11 cellular contexts compared by ENCODE assay signal in genomic region chr17:17960500-17961050, GRCh38. TPM values are rescaled to one million over a fixed set of nuclear protein-coding genes. Genes with fewer than 3 reads are reported as not detected.
DNase-seq lines count a peak whose midpoint lies in the region; ATAC-seq, FAIRE-seq and TF ChIP-seq lines count a peak whose summit lies in the region.
"Had no signal": no experiment of that assay in that cellular context is flagged by ENCODE, and none has a peak within 500 bp of the region (broad histone marks: within the 10 kb centered on the region; RNA-seq: fewer than 3 reads in every experiment).

No MANE protein-coding gene starts in this region.

- in situ Hi-C loops in K562 (cut with MboI), result no loop called here

- TF ChIP-seq EP300 in K562 (IDR thresholded peaks at IDR 0.05; ENCODE audit: low read length), result no peak

- no peak for DNase-seq in left ventricle myocardium inferior
- no peak for DNase-seq in left ventricle myocardium superior
- no peak for DNase-seq in K562 (ENCODE audit: extremely low read depth in 1 of 4, low spot score in 3 of 4)
- DNase-seq in vagina (ENCODE audit: extremely low spot score in 2 of 2), result no peak
- DNase-seq in stimulated activated CD4-positive, alpha-beta T cell treated with anti-CD3 and anti-CD28 coated beads, Interleukin-4, amount 100 ng/mL, for 1 hour, result no peak
- DNase-seq: BE2C, naive B cell had no signal

- TF ChIP-seq CTCF in left ventricle myocardium inferior (IDR thresholded peaks at IDR 0.05; ENCODE audit: borderline replicate concordance) (no peak), K562 (IDR thresholded peaks at IDR 0.05 in 2 of 3, conservative IDR thresholded peaks at IDR 0.05 in 1 of 3; ENCODE audit: insufficient read depth in 2 of 3, low read depth in 1 of 3, low read length in 3 of 3) (no peak), vagina (IDR thresholded peaks at IDR 0.05) (no peak)

- H3K4me2 ChIP-seq in K562 (ENCODE audit: insufficient read depth, low read length), result no peak overlapping the region

- no peak for FAIRE-seq in K562 (lab: Jason Lieb, UNC)

- intact Hi-C loops in left ventricle myocardium inferior (cut with micrococcal nuclease), result no loop called here
- intact Hi-C loops in left ventricle myocardium superior (cut with micrococcal nuclease), result no loop called here
- intact Hi-C loops in K562 (cut with micrococcal nuclease), result no loop called here
- intact Hi-C loops in vagina (cut with DNase I), result no loop called here

- H3K9ac ChIP-seq in K562 (ENCODE audit: insufficient read depth in 1 of 2, low read depth in 2 of 2, low read length in 2 of 2), result no peak overlapping the region

- H3K4me3 ChIP-seq in left ventricle myocardium inferior (no peak overlapping the region), K562 (no peak overlapping the region), muscle layer of duodenum (ENCODE audit: low read depth in 1 of 2, low read length in 2 of 2) (peak overlapping the region in 1 of 2 donors; percentile 52), vagina (no peak overlapping the region)
- H3K4me3 ChIP-seq: suprapubic skin had no signal

- ATAC-seq in left ventricle myocardium superior (no peak), K562 (no peak), HG03097 (IDR thresholded peaks at IDR 0.05; ENCODE audit: low FRiP score, unreplicated experiment) (no peak), HG03196 (IDR thresholded peaks at IDR 0.05; ENCODE audit: unreplicated experiment) (no peak)

- peaks cover 82% of the 10 kb centered on the region for H3K4me1 ChIP-seq in left ventricle myocardium inferior
- H3K4me1 ChIP-seq in K562 (replicated peaks in 1 of 2; ENCODE audit: control insufficient read depth in 2 of 2, insufficient read depth in 2 of 2, low read length in 2 of 2), result peaks cover 7 to 8% of the 10 kb centered on the region in 2 experiments; a peak in 3 of 5 replicates
- H3K4me1 ChIP-seq in muscle layer of duodenum (ENCODE audit: control insufficient read depth in 1 of 2, insufficient read depth in 2 of 2, low read length in 2 of 2), result peaks cover 18 to 27% of the 10 kb centered on the region in 2 donors
- H3K4me1 ChIP-seq in vagina, result peaks cover 68% of the 10 kb centered on the region

- H3K9me1 ChIP-seq in K562 (ENCODE audit: control insufficient read depth, insufficient read depth, low read length), result no peaks in the 10 kb centered on the region

- CTCF ChIA-PET in K562 (lab: Yijun Ruan, JAX; ENCODE audit: low intra/inter-chr PET ratio), result no interaction called here

- POLR2A ChIA-PET in K562 (lab: Yijun Ruan, JAX), result interaction anchor here (0.8 kb wide), 1 partner anchor 15 kb away, joined by 3 read pairs; no protein-coding TSS in a partner anchor

- no peak for TF ChIP-seq RAD21 in K562 (CRISPR knock-in tag; conservative IDR thresholded peaks at IDR 0.05 in 1 of 2, IDR thresholded peaks at IDR 0.05 in 1 of 2)

- TF ChIP-seq POLR2A in K562 (conservative IDR thresholded peaks at IDR 0.05) (no peak), vagina (IDR thresholded peaks at IDR 0.05) (no peak)

- no peaks in the 10 kb centered on the region for H3K79me2 ChIP-seq in K562 (ENCODE audit: control insufficient read depth, insufficient read depth, low read length)

- H3K9me3 ChIP-seq in left ventricle myocardium inferior (replicated peaks), result no peaks in the 10 kb centered on the region
- no peaks in the 10 kb centered on the region for H3K9me3 ChIP-seq in K562 (replicated peaks; ENCODE audit: control insufficient read depth, insufficient read depth, low read depth, low read length)
- H3K9me3 ChIP-seq in muscle layer of duodenum (ENCODE audit: control insufficient read depth in 1 of 2, low read length in 2 of 2), result no peaks in the 10 kb centered on the region
- no peaks in the 10 kb centered on the region for H3K9me3 ChIP-seq in vagina
- H3K9me3 ChIP-seq: BE2C, suprapubic skin had no signal

- H3K27ac ChIP-seq in left ventricle myocardium inferior (replicated peaks) (peak overlapping the region; percentile 78), K562 (ENCODE audit: extremely low read depth, low read depth, low read length) (no peak overlapping the region), muscle layer of duodenum (ENCODE audit: low read length) (peak overlapping the region; percentile 83), vagina (peak overlapping the region; percentile 84)

- 33% methylated on average over 5 of the region's 5 CpGs for WGBS in K562 (ENCODE audit: insufficient coverage, low coverage, missing lambda C conversion rate)

- no peaks in the 10 kb centered on the region for H3K27me3 ChIP-seq in left ventricle myocardium inferior (ENCODE audit: low read depth)
- no peaks in the 10 kb centered on the region for H3K27me3 ChIP-seq in K562 (ENCODE audit: control insufficient read depth in 2 of 2, insufficient read depth in 2 of 2, low read length in 2 of 2)
- no peaks in the 10 kb centered on the region for H3K27me3 ChIP-seq in muscle layer of duodenum (ENCODE audit: low read depth, low read length)
- H3K27me3 ChIP-seq in vagina, result no peaks in the 10 kb centered on the region
- H3K27me3 ChIP-seq: BE2C, suprapubic skin had no signal

- no TSS peak for BruUV-seq in K562 (replicated peaks; lab: Mats Ljungman, UMichigan)

- H2AFZ ChIP-seq in K562 (ENCODE audit: low read depth, low read length), result no peak overlapping the region

- no peaks in the 10 kb centered on the region; the same call in 1 of the 2 replicates for H4K20me1 ChIP-seq in K562 (replicated peaks; ENCODE audit: control insufficient read depth, insufficient read depth, low read length)

- H3K36me3 ChIP-seq in left ventricle myocardium inferior (peaks cover 7% of the 10 kb centered on the region), K562 (ENCODE audit: control insufficient read depth, insufficient read depth, low read length) (no peaks in the 10 kb centered on the region), muscle layer of duodenum (ENCODE audit: control insufficient read depth in 1 of 2, insufficient read depth in 2 of 2, low read length in 2 of 2) (no peaks in the 10 kb centered on the region), vagina (no peaks in the 10 kb centered on the region)
- H3K36me3 ChIP-seq: BE2C had no signal

TF ChIP-seq in K562, 482 proteins besides CTCF, POLR2A, EP300 and RAD21 (continues in another document):
- no peak for TF ChIP-seq GTF2B (IDR thresholded peaks at IDR 0.05; ENCODE audit: extremely low read depth, insufficient read length)
- peak; percentile 66; the same call in 1 of the 2 replicates for TF ChIP-seq SOX6 (IDR thresholded peaks at IDR 0.05)

RNA-seq across cellular contexts. Expression of gene TOM1L2, which starts 11.6 kb away (rescaled TPM):
- total RNA-seq in left ventricle myocardium inferior (284 TPM), left ventricle myocardium superior (287 TPM), K562 (2014; rRNA removed) (2.0 and 3.1 TPM in 2 replicates), K562 (2014; rRNA removed; fragmentation: Illumina TruSeq; extraction: Trizol) (1.8 and 2.5 TPM in 2 replicates), K562 (2015; rRNA removed; fragmentation: Illumina TruSeq; extraction: Trizol) (2.5 and 3.2 TPM in 2 replicates), K562 (2021) (4.8 and 6.0 TPM in 2 replicates), vagina (88.6 TPM)
- total RNA-seq in K562 (2011; cell fraction: chromatin; rRNA removed; ENCODE audit: low replicate concordance), result 26.4 and 33.5 TPM in 2 replicates
- 13.0 and 15.5 TPM in 2 replicates for total RNA-seq in K562 (2011; cell fraction: nucleolus; rRNA removed)
- total RNA-seq in K562 (2011; cell fraction: nucleoplasm; rRNA removed), result 17.5 and 22.1 TPM in 2 replicates
- polyA plus RNA-seq in K562 (2011; rRNA removed) (3.7 and 5.7 TPM in 2 replicates), K562 (2014; fragmentation: Illumina TruSeq; extraction: Trizol) (3.8 and 4.4 TPM in 2 replicates), K562 (2014; fragmentation: Nextera tagmentation; extraction: Ambion mirVana) (under 1 TPM; 0.07 to 0.42 TPM), K562 (2014; rRNA removed) (2.3 and 4.4 TPM in 2 replicates)
- 3.4 and 4.4 TPM in 2 replicates for polyA plus RNA-seq in K562 (2011; cell fraction: cytosol; rRNA removed)
- polyA plus RNA-seq in K562 (2011; cell fraction: nucleus; rRNA removed), result 9.0 and 14.2 TPM in 2 replicates
- 4.5 and 5.8 TPM in 2 replicates for polyA plus RNA-seq in K562 (2012)
- polyA minus RNA-seq in K562 (2011; rRNA and poly(A)+ RNA removed), result 6.1 and 6.7 TPM in 2 replicates
- 2.1 and 6.0 TPM in 2 replicates for polyA minus RNA-seq in K562 (2011; cell fraction: cytosol; rRNA and poly(A)+ RNA removed)
- polyA minus RNA-seq in K562 (2011; cell fraction: nucleus; rRNA and poly(A)+ RNA removed), result 6.7 and 7.8 TPM in 2 replicates

RNA-seq across cellular contexts. Expression of gene DRC3, which starts 12.1 kb away (rescaled TPM):
- total RNA-seq in left ventricle myocardium inferior, result 1.7 TPM
- 1.5 TPM for total RNA-seq in left ventricle myocardium superior
- 1.1 and 1.3 TPM in 2 replicates for total RNA-seq in K562 (2011; cell fraction: chromatin; rRNA removed; ENCODE audit: low replicate concordance)
- 0.83 and 1.1 TPM in 2 replicates for total RNA-seq in K562 (2011; cell fraction: nucleolus; rRNA removed)
- 0.88 and 1.8 TPM in 2 replicates for total RNA-seq in K562 (2011; cell fraction: nucleoplasm; rRNA removed)
- total RNA-seq in K562 (2014; rRNA removed), result 0.65 TPM in 1 of 2 replicates, not detected in the other
- 0.54 TPM in 1 of 2 replicates, not detected in the other for total RNA-seq in K562 (2014; rRNA removed; fragmentation: Illumina TruSeq; extraction: Trizol)
- 0.23 TPM in 1 of 2 replicates, not detected in the other for total RNA-seq in K562 (2015; rRNA removed; fragmentation: Illumina TruSeq; extraction: Trizol)
- 0.13 TPM in 1 of 2 replicates, not detected in the other for total RNA-seq in K562 (2021)
- polyA plus RNA-seq in K562 (2011; rRNA removed), result 0.03 and 0.10 TPM in 2 replicates
- polyA plus RNA-seq in K562 (2011; cell fraction: cytosol; rRNA removed), result 0.01 and 0.03 TPM in 2 replicates
- polyA plus RNA-seq in K562 (2011; cell fraction: nucleus; rRNA removed), result 0.24 and 0.85 TPM in 2 replicates
- polyA plus RNA-seq in K562 (2012), result 0.79 and 0.94 TPM in 2 replicates
- 0.40 and 0.49 TPM in 2 replicates for polyA plus RNA-seq in K562 (2014; fragmentation: Illumina TruSeq; extraction: Trizol)
- polyA plus RNA-seq in K562 (2014; fragmentation: Nextera tagmentation; extraction: Ambion mirVana), result under 1 TPM; 0.13 to 0.46 TPM
- 0.16 and 0.84 TPM in 2 replicates for polyA plus RNA-seq in K562 (2014; rRNA removed)
- polyA minus RNA-seq in K562 (2011; rRNA and poly(A)+ RNA removed), result 0.15 and 0.21 TPM in 2 replicates
- polyA minus RNA-seq in K562 (2011; cell fraction: cytosol; rRNA and poly(A)+ RNA removed), result not detected in 2 replicates
- 0.22 and 0.27 TPM in 2 replicates for polyA minus RNA-seq in K562 (2011; cell fraction: nucleus; rRNA and poly(A)+ RNA removed)
- total RNA-seq in vagina, result 0.74 TPM
